In the genomic region with DNA sequence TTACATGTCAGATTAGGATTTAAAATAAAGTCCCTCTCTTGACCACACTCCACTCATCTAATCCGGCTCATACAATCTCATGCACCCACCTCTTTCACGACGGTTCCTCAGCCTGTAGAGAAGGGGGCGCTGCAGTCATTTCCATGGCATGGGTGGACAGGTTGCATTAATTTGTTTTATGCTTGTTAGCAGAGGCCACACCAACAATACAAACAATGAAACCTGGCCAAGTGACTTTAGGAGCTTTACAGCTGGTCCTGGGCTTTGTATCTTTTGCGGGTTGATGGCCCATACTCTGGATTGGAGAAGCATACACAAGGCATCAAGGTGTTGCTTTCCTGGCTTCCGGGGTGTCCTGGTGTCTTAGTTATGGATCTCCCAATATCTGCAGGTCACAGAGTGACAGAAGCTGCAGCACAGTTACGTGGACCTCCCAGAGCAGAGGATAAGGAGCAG, we compare ENCODE assay signal across 8 cellular contexts. TPM values are rescaled to one million over a fixed set of nuclear protein-coding genes. Genes with fewer than 3 reads are reported as not detected.
DNase-seq lines count a peak whose midpoint lies in the region; ATAC-seq and TF ChIP-seq lines count a peak whose summit lies in the region.

No MANE protein-coding gene starts in this region.

- peak; percentile 61 for ATAC-seq in activated CD8-positive, alpha-beta memory T cell treated with anti-CD3 and anti-CD28 coated beads, Interleukin-2, amount 10 ng/mL, durations not matched to agents 7 days and 5 days
- ATAC-seq in stimulated activated effector memory CD8-positive, alpha-beta T cell treated with anti-CD3 and anti-CD28 coated beads, Interleukin-12 subunit alpha, Interleukin-12 subunit beta, amount 100 ng/mL, for 72 hours, result peak; percentile 45
- no peak for ATAC-seq in activated CD4-positive, CD25-positive, alpha-beta regulatory T cell treated with anti-CD3 and anti-CD28 coated beads, Interleukin-2, amount 50 U/mL, for 24 hours
- no peak for ATAC-seq in GM18505 (IDR thresholded peaks at IDR 0.05; ENCODE audit: unreplicated experiment)

- no peak for TF ChIP-seq POLR2A in GM18505 (IDR thresholded peaks at IDR 0.05; ENCODE audit: borderline replicate concordance, extremely low read depth, insufficient read depth, insufficient read length)

- H3K36me3 Mint-ChIP-seq in activated CD8-positive, alpha-beta memory T cell treated with anti-CD3 and anti-CD28 coated beads, Interleukin-2, amount 10 ng/mL, durations not matched to agents 7 days and 5 days, result no peaks in the 10 kb centered on the region
- no peaks in the 10 kb centered on the region for H3K36me3 Mint-ChIP-seq in endothelial cell (ENCODE audit: low read depth, unreplicated experiment)
- no peaks in the 10 kb centered on the region for H3K36me3 Mint-ChIP-seq in stimulated activated effector memory CD8-positive, alpha-beta T cell treated with anti-CD3 and anti-CD28 coated beads, Interleukin-12 subunit alpha, Interleukin-12 subunit beta, amount 100 ng/mL, for 72 hours

- peaks cover 16% of the 10 kb centered on the region for H3K27me3 Mint-ChIP-seq in activated CD8-positive, alpha-beta memory T cell treated with anti-CD3 and anti-CD28 coated beads, Interleukin-2, amount 10 ng/mL, durations not matched to agents 7 days and 5 days
- H3K27me3 Mint-ChIP-seq in endothelial cell (ENCODE audit: unreplicated experiment), result peaks cover 4% of the 10 kb centered on the region

- CTCF ChIA-PET in activated CD8-positive, alpha-beta memory T cell treated with anti-CD3 and anti-CD28 coated beads, Interleukin-2, amount 10 ng/mL, durations not matched to agents 7 days and 5 days (lab: Charles Lee), result interaction anchor here (1.0 kb wide), 2 partner anchors 78 to 1630 kb away, joined by 3 read pairs; partner anchors contain the start of gene EFCAB13

- DNase-seq in activated CD8-positive, alpha-beta memory T cell treated with anti-CD3 and anti-CD28 coated beads, Interleukin-2, amount 10 ng/mL, durations not matched to agents 7 days and 5 days, result peak; percentile 43
- DNase-seq in activated CD8-positive, alpha-beta memory T cell treated with anti-CD3 and anti-CD28 coated beads for 24 hours, result no peak
- DNase-seq in NCI-H524 treated with DMSO at 0.1 percent for 48 hours (lab: John Stamatoyannopoulos, UW) (peak; percentile 31), endothelial cell (ENCODE audit: low spot score) (peak; percentile 54), NCI-H187 (lab: John Stamatoyannopoulos, UW) (no peak)
- DNase-seq in stimulated activated effector memory CD8-positive, alpha-beta T cell treated with anti-CD3 and anti-CD28 coated beads, Interleukin-12 subunit alpha, Interleukin-12 subunit beta, amount 100 ng/mL, for 72 hours (ENCODE audit: low spot score in 2 of 2), result no peak

- H3K4me3 Mint-ChIP-seq in activated CD8-positive, alpha-beta memory T cell treated with anti-CD3 and anti-CD28 coated beads, Interleukin-2, amount 10 ng/mL, durations not matched to agents 7 days and 5 days, result no peak overlapping the region
- H3K4me3 Mint-ChIP-seq in endothelial cell (ENCODE audit: unreplicated experiment), result no peak overlapping the region
- no peak overlapping the region for H3K4me3 Mint-ChIP-seq in stimulated activated effector memory CD8-positive, alpha-beta T cell treated with anti-CD3 and anti-CD28 coated beads, Interleukin-12 subunit alpha, Interleukin-12 subunit beta, amount 100 ng/mL, for 72 hours

- no peak overlapping the region for H3K27ac Mint-ChIP-seq in activated CD8-positive, alpha-beta memory T cell treated with anti-CD3 and anti-CD28 coated beads, Interleukin-2, amount 10 ng/mL, durations not matched to agents 7 days and 5 days
- no peak overlapping the region for H3K27ac Mint-ChIP-seq in endothelial cell (ENCODE audit: unreplicated experiment)
- H3K27ac Mint-ChIP-seq in stimulated activated effector memory CD8-positive, alpha-beta T cell treated with anti-CD3 and anti-CD28 coated beads, Interleukin-12 subunit alpha, Interleukin-12 subunit beta, amount 100 ng/mL, for 72 hours, result no peak overlapping the region

- peaks cover 6% of the 10 kb centered on the region for H3K4me1 Mint-ChIP-seq in activated CD8-positive, alpha-beta memory T cell treated with anti-CD3 and anti-CD28 coated beads, Interleukin-2, amount 10 ng/mL, durations not matched to agents 7 days and 5 days
- peaks cover 3% of the 10 kb centered on the region for H3K4me1 Mint-ChIP-seq in endothelial cell (ENCODE audit: unreplicated experiment)
- peaks cover 5% of the 10 kb centered on the region for H3K4me1 Mint-ChIP-seq in stimulated activated effector memory CD8-positive, alpha-beta T cell treated with anti-CD3 and anti-CD28 coated beads, Interleukin-12 subunit alpha, Interleukin-12 subunit beta, amount 100 ng/mL, for 72 hours

- no peak for TF ChIP-seq CTCF in endothelial cell (IDR thresholded peaks at IDR 0.05; ENCODE audit: unreplicated experiment)

- no peaks in the 10 kb centered on the region for H3K9me3 Mint-ChIP-seq in activated CD8-positive, alpha-beta memory T cell treated with anti-CD3 and anti-CD28 coated beads, Interleukin-2, amount 10 ng/mL, durations not matched to agents 7 days and 5 days (ENCODE audit: low read depth)
- no peaks in the 10 kb centered on the region for H3K9me3 Mint-ChIP-seq in endothelial cell (ENCODE audit: unreplicated experiment)
- no peaks in the 10 kb centered on the region for H3K9me3 Mint-ChIP-seq in stimulated activated effector memory CD8-positive, alpha-beta T cell treated with anti-CD3 and anti-CD28 coated beads, Interleukin-12 subunit alpha, Interleukin-12 subunit beta, amount 100 ng/mL, for 72 hours

RNA-seq across cellular contexts. Expression of gene SNF8, which starts 9.7 kb away (rescaled TPM):
- total RNA-seq in activated CD8-positive, alpha-beta memory T cell treated with anti-CD3 and anti-CD28 coated beads, Interleukin-2, amount 10 ng/mL, durations not matched to agents 7 days and 5 days, result 100 to 1,000 TPM; 125 to 127 TPM
- 149 TPM for total RNA-seq in endothelial cell (ENCODE audit: unreplicated experiment)

RNA-seq across cellular contexts. Expression of gene GIP, which starts 14.1 kb away (rescaled TPM):
- total RNA-seq in activated CD8-positive, alpha-beta memory T cell treated with anti-CD3 and anti-CD28 coated beads, Interleukin-2, amount 10 ng/mL, durations not matched to agents 7 days and 5 days, result not detected
- total RNA-seq in endothelial cell (ENCODE audit: unreplicated experiment), result not detected

RNA-seq across cellular contexts. Expression of gene IGF2BP1, which starts 42.9 kb away (rescaled TPM):
- total RNA-seq in activated CD8-positive, alpha-beta memory T cell treated with anti-CD3 and anti-CD28 coated beads, Interleukin-2, amount 10 ng/mL, durations not matched to agents 7 days and 5 days, result not detected
- 298 TPM for total RNA-seq in endothelial cell (ENCODE audit: unreplicated experiment)

RNA-seq across cellular contexts. Expression of gene UBE2Z, which starts 46.1 kb away (rescaled TPM):
- 10 to 100 TPM; 73.7 to 90.6 TPM for total RNA-seq in activated CD8-positive, alpha-beta memory T cell treated with anti-CD3 and anti-CD28 coated beads, Interleukin-2, amount 10 ng/mL, durations not matched to agents 7 days and 5 days
- total RNA-seq in endothelial cell (ENCODE audit: unreplicated experiment), result 81.8 TPM

Comparison
In these comparisons a context has a peak if more than half of its experiments do, and no peak if none do; other contexts are left out.
1. DNase-seq: peak in activated CD8-positive, alpha-beta memory T cell treated with anti-CD3 and anti-CD28 coated beads, Interleukin-2, amount 10 ng/mL, durations not matched to agents 7 days and 5 days (single experiment), NCI-H524 treated with DMSO at 0.1 percent for 48 hours (single experiment) and endothelial cell (single experiment); none in activated CD8-positive, alpha-beta memory T cell treated with anti-CD3 and anti-CD28 coated beads for 24 hours (single experiment), stimulated activated effector memory CD8-positive, alpha-beta T cell treated with anti-CD3 and anti-CD28 coated beads, Interleukin-12 subunit alpha, Interleukin-12 subunit beta, amount 100 ng/mL, for 72 hours (0 of 2) and NCI-H187 (0 of 2).
2. ATAC-seq: peak in activated CD8-positive, alpha-beta memory T cell treated with anti-CD3 and anti-CD28 coated beads, Interleukin-2, amount 10 ng/mL, durations not matched to agents 7 days and 5 days (single experiment) and stimulated activated effector memory CD8-positive, alpha-beta T cell treated with anti-CD3 and anti-CD28 coated beads, Interleukin-12 subunit alpha, Interleukin-12 subunit beta, amount 100 ng/mL, for 72 hours (single experiment); none in activated CD4-positive, CD25-positive, alpha-beta regulatory T cell treated with anti-CD3 and anti-CD28 coated beads, Interleukin-2, amount 50 U/mL, for 24 hours (0 of 2) and GM18505 (single experiment).
3. RNA of gene IGF2BP1, which starts 42.9 kb away (total RNA-seq): 298 TPM in endothelial cell (single experiment); not detected in activated CD8-positive, alpha-beta memory T cell treated with anti-CD3 and anti-CD28 coated beads, Interleukin-2, amount 10 ng/mL, durations not matched to agents 7 days and 5 days; every median in the first group is over 100 times any median in the second.